ENCODE assay signal across 7 cellular contexts in genomic region chr16:82384897-82385296, GRCh38.
"Had no signal": no experiment of that assay in that cellular context is flagged by ENCODE, and none has a peak within 500 bp of the region (broad histone marks: within the 10 kb centered on the region; RNA-seq: fewer than 3 reads in every experiment).

No MANE protein-coding gene starts in this region.

- FAIRE-seq: G401.6, GM12891, GM12892, GM18507, GM19239 had no signal

- DNase-seq: GDM1, GF-D8 had no signal
